1 cellular context compared by ENCODE assay signal in genomic region chr2:55022486-55022885, GRCh38.
TF ChIP-seq lines count a peak whose summit lies in the region.

No MANE protein-coding gene starts in this region.

TF ChIP-seq in A549, 52 proteins besides CTCF, POLR2A, EP300 and RAD21:
- TF ChIP-seq MAZ (IDR thresholded peaks at IDR 0.05; ENCODE audit: borderline replicate concordance, low read depth, low read length): no peak
- TF ChIP-seq CEBPB (IDR thresholded peaks at IDR 0.05): no peak
- TF ChIP-seq SREBF2 (IDR thresholded peaks at IDR 0.05): no peak
- TF ChIP-seq BCL3 (IDR thresholded peaks at IDR 0.05): no peak
- TF ChIP-seq USF2 (IDR thresholded peaks at IDR 0.05): no peak
- TF ChIP-seq HEYL (CRISPR knock-in tag; IDR thresholded peaks at IDR 0.05): no peak
- no peak for TF ChIP-seq CBX2 (IDR thresholded peaks at IDR 0.05; ENCODE audit: borderline replicate concordance, low read depth)
- TF ChIP-seq JUN (IDR thresholded peaks at IDR 0.05): no peak
- TF ChIP-seq RARB (CRISPR knock-in tag; IDR thresholded peaks at IDR 0.05): no peak
- TF ChIP-seq RFX5 (IDR thresholded peaks at IDR 0.05): no peak
- TF ChIP-seq ZNF302 (CRISPR knock-in tag; IDR thresholded peaks at IDR 0.05): no peak
- TF ChIP-seq BHLHE40 (IDR thresholded peaks at IDR 0.05; ENCODE audit: low read depth, low read length): no peak
- no peak for TF ChIP-seq RNF2 (IDR thresholded peaks at IDR 0.05; ENCODE audit: borderline replicate concordance, low read depth)
- no peak for TF ChIP-seq E2F6 (IDR thresholded peaks at IDR 0.05; ENCODE audit: borderline replicate concordance, low read depth)
- TF ChIP-seq FOSB (CRISPR knock-in tag; IDR thresholded peaks at IDR 0.05): no peak
- no peak for TF ChIP-seq HDAC2 (IDR thresholded peaks at IDR 0.05)
- TF ChIP-seq ATOH8 (CRISPR knock-in tag; IDR thresholded peaks at IDR 0.05; ENCODE audit: low read depth): no peak
- TF ChIP-seq KDM1A (IDR thresholded peaks at IDR 0.05; ENCODE audit: low read depth): no peak
- no peak for TF ChIP-seq CBX8 (IDR thresholded peaks at IDR 0.05)
